8 cellular contexts compared by ENCODE assay signal in the genomic region with DNA sequence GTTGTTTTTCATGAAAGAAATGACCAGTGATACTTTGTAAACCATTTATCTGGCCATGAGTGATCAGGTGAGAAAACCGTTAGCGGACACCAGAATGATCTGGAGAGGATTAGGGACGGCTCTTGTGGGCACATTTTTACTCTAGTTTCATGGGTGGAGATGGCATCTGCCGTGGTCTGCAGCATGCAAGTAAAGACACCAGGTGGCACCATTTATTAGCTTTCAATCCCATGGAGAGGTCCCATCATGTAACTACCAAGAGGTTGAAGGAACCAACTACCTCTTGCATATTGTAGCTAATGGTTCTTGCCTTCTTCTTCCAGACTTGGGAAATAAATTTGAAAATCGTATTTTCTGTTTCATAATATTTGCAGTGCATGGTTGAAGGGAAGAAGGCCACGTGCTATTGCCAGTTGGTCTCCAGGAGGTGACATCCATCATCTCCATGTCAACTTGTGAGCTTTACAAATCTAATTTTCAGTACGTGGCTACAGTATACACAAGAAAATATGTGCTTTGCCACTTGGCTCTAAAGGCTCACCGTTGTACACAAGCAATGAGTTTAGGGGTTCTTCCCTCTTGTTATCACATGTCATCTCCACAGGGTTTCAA. TPM values are rescaled to one million over a fixed set of nuclear protein-coding genes. Genes with fewer than 3 reads are reported as not detected.
DNase-seq lines count a peak whose midpoint lies in the region; ATAC-seq, FAIRE-seq and TF ChIP-seq lines count a peak whose summit lies in the region.

No MANE protein-coding gene starts in this region.

- ATAC-seq in GM21390 (IDR thresholded peaks at IDR 0.05; ENCODE audit: unreplicated experiment): no peak

- H3K27ac ChIP-seq in HUES6 (ENCODE audit: low read depth, low read length) (no peak overlapping the region), Peyer's patch (peak overlapping the region in 1 of 4 donors; percentile 86)

- H3K36me3 ChIP-seq in HUES6 (ENCODE audit: control insufficient read depth, insufficient read depth, low read length) (peaks cover 3% of the 10 kb centered on the region; the same call in 1 of the 2 replicates), Peyer's patch (no peaks in the 10 kb centered on the region)

- no peak for TF ChIP-seq POLR2A in Peyer's patch (IDR thresholded peaks at IDR 0.05)

- DNase-seq in D341Med (ENCODE audit: low spot score) (peak; percentile 72), Peyer's patch (peak in 2 of 3 donors; percentile 46 to 79), fibroblast of villous mesenchyme (ENCODE audit: low read depth) (peak; percentile 82), nucleus accumbens (lab: John Stamatoyannopoulos, UW) (peak in 35 of 56 donors; percentile 2 to 57 (median 29)), urothelium cell line (ENCODE audit: low spot score) (peak; percentile 49)
- peak; percentile 15 for DNase-seq in activated T-helper 9 cell treated with anti-CD3 and anti-CD28 coated beads, Interleukin-2, amount 50 U/mL, for 16 hours (ENCODE audit: low read depth)

- FAIRE-seq in urothelium cell line (lab: Jason Lieb, UNC): no peak

- no peak overlapping the region for H3K9ac ChIP-seq in HUES6 (ENCODE audit: low read length)

- H3K27me3 ChIP-seq in HUES6 (ENCODE audit: control insufficient read depth, insufficient read depth, low read length) (no peaks in the 10 kb centered on the region), Peyer's patch (no peaks in the 10 kb centered on the region)

- H3K9me3 ChIP-seq in HUES6 (ENCODE audit: control insufficient read depth, insufficient read depth, low read depth, low read length) (no peaks in the 10 kb centered on the region), Peyer's patch (no peaks in the 10 kb centered on the region)

- H3K4me3 ChIP-seq in HUES6 (ENCODE audit: low read depth, low read length): peak overlapping the region; percentile 59
- no peak overlapping the region for H3K4me3 ChIP-seq in Peyer's patch
- H3K4me3 ChIP-seq in fibroblast of villous mesenchyme (ENCODE audit: low read depth, low read length): no peak overlapping the region

- peaks cover 26% of the 10 kb centered on the region for H3K4me1 ChIP-seq in HUES6 (ENCODE audit: control insufficient read depth, insufficient read depth, low read length)
- H3K4me1 ChIP-seq in Peyer's patch: peaks cover 0 to 34% (median 4%) of the 10 kb centered on the region in 4 donors

- TF ChIP-seq CTCF in Peyer's patch (IDR thresholded peaks at IDR 0.05) (peak; percentile 48 to 91 (median 86)), fibroblast of villous mesenchyme (IDR thresholded peaks at IDR 0.05; ENCODE audit: insufficient read depth, low read depth, low read length) (peak; percentile 80)

RNA-seq across cellular contexts. Expression of a gene that starts 1.5 kb away (rescaled TPM):
- total RNA-seq in Peyer's patch (10 to 100 TPM; 29.7 to 69.8 (median 48.7) TPM), fibroblast of villous mesenchyme (30.9 and 36.7 TPM in 2 replicates)

RNA-seq across cellular contexts. Expression of a gene that starts 55.1 kb away (rescaled TPM):
- total RNA-seq in Peyer's patch (10 to 100 TPM in 3 of 4 donors, 1 to 10 TPM in 1; 9.1 to 61.1 (median 13.1) TPM), fibroblast of villous mesenchyme (2.2 and 3.5 TPM in 2 replicates)

Comparison
In these comparisons a context has a peak if more than half of its experiments do, and no peak if none do; other contexts are left out.
1. DNase-seq: peak in every context shown above with its lines; median percentile 82 in fibroblast of villous mesenchyme; 72 in D341Med; 62 in Peyer's patch; 49 in urothelium cell line; 29 in nucleus accumbens; 15 in activated T-helper 9 cell treated with anti-CD3 and anti-CD28 coated beads, Interleukin-2, amount 50 U/mL, for 16 hours.